Comparison of ENCODE assay signal across 22 cellular contexts in genomic region chr10:35262436-35262835, GRCh38.
DNase-seq lines count a peak whose midpoint lies in the region; ATAC-seq and TF ChIP-seq lines count a peak whose summit lies in the region.
"Had no signal": no experiment of that assay in that cellular context is flagged by ENCODE, and none has a peak within 500 bp of the region (broad histone marks: within the 10 kb centered on the region; RNA-seq: fewer than 3 reads in every experiment).

No MANE protein-coding gene starts in this region.

- CTCF ChIA-PET in activated naive CD4-positive, alpha-beta T cell treated with anti-CD3 and anti-CD28 coated beads for 36 hours (lab: Charles Lee), result no interaction called here

- H3K27me3 Mint-ChIP-seq in osteocyte (ENCODE audit: unreplicated experiment), result no peaks in the 10 kb centered on the region
- H3K27me3 Mint-ChIP-seq in activated naive CD4-positive, alpha-beta T cell treated with anti-CD3 and anti-CD28 coated beads for 36 hours (ENCODE audit: low read depth), result peaks cover 2% of the 10 kb centered on the region

- DNase-seq in GM23248, result peak; percentile 31
- peak; percentile 4 for DNase-seq in MG63
- peak; percentile 11 for DNase-seq in epithelial cell of esophagus (ENCODE audit: low read depth)
- peak; percentile 21 for DNase-seq in osteocyte (ENCODE audit: extremely low spot score, unreplicated experiment)
- no peak for DNase-seq in COR-L47 (lab: John Stamatoyannopoulos, UW)
- no peak for DNase-seq in activated naive CD4-positive, alpha-beta T cell treated with anti-CD3 and anti-CD28 coated beads for 36 hours
- DNase-seq: DMS153, DND-41, GOT3, NCI-H1092, NCI-H1417 treated with DMSO at 0.1 percent for 48 hours, NCI-H1694 treated with DMSO at 0.1 percent for 48 hours, NCI-H2081, NCI-H2227 treated with DMSO at 0.1 percent for 48 hours, NCI-H526 treated with DMSO at 0.1 percent for 48 hours, Peyer's patch, SIG-M5 had no signal

- H3K27ac ChIP-seq in GM23248 (no peak overlapping the region), gastroesophageal sphincter (no peak overlapping the region)
- H3K27ac ChIP-seq: KMS-11, Peyer's patch, SK-N-MC had no signal

- no peak overlapping the region for H3K9ac ChIP-seq in GM23248
- H3K9ac ChIP-seq: KMS-11 had no signal

- no peak for TF ChIP-seq POLR2A in gastroesophageal sphincter (IDR thresholded peaks at IDR 0.05)

- intact Hi-C loops in activated naive CD4-positive, alpha-beta T cell treated with anti-CD3 and anti-CD28 coated beads for 36 hours (cut with micrococcal nuclease), result no loop called here

- H3K9me3 ChIP-seq in GM23248 (ENCODE audit: low read depth) (no peaks in the 10 kb centered on the region), MG63 (peaks cover 5% of the 10 kb centered on the region), gastroesophageal sphincter (peaks cover 0 to 10% (median 0%) of the 10 kb centered on the region in 3 donors)
- H3K9me3 ChIP-seq: HAP-1 had no signal

- TF ChIP-seq EP300 in gastroesophageal sphincter (IDR thresholded peaks at IDR 0.05), result no peak

- H4K20me1 ChIP-seq in GM23248 (ENCODE audit: insufficient read depth), result no peaks in the 10 kb centered on the region

- no peak overlapping the region for H3K4me3 Mint-ChIP-seq in osteocyte (ENCODE audit: unreplicated experiment)
- no peak overlapping the region for H3K4me3 Mint-ChIP-seq in activated naive CD4-positive, alpha-beta T cell treated with anti-CD3 and anti-CD28 coated beads for 36 hours
- H3K4me3 Mint-ChIP-seq: IgD-negative memory B cell had no signal

- H3K36me3 ChIP-seq in GM23248 (ENCODE audit: low read depth) (no peaks in the 10 kb centered on the region), MG63 (no peaks in the 10 kb centered on the region), gastroesophageal sphincter (no peaks in the 10 kb centered on the region)
- H3K36me3 ChIP-seq: HAP-1, Peyer's patch had no signal

- no peak overlapping the region for H2AFZ ChIP-seq in GM23248

- H3K27me3 ChIP-seq in GM23248 (replicated peaks; ENCODE audit: insufficient read depth) (no peaks in the 10 kb centered on the region), MG63 (no peaks in the 10 kb centered on the region), gastroesophageal sphincter (no peaks in the 10 kb centered on the region)
- H3K27me3 ChIP-seq: Peyer's patch had no signal

- in situ Hi-C loops in GM23248 (cut with MboI), result no loop called here

- WGBS in GM23248 (ENCODE audit: low coverage in 1 of 2, low lambda C conversion rate in 2 of 2, missing lambda C conversion rate in 2 of 2), 2 experiments, result 88 to 93% methylated on average over 5 of the region's 5 CpGs
- 90 to 98% methylated on average over 3 to 5 of the region's 5 CpGs for WGBS in gastroesophageal sphincter (ENCODE audit: low coverage in 1 of 2), 2 donors

- H3K27ac Mint-ChIP-seq in osteocyte (ENCODE audit: unreplicated experiment), result no peak overlapping the region
- no peak overlapping the region for H3K27ac Mint-ChIP-seq in activated naive CD4-positive, alpha-beta T cell treated with anti-CD3 and anti-CD28 coated beads for 36 hours
- H3K27ac Mint-ChIP-seq: IgD-negative memory B cell had no signal

- H3K36me3 Mint-ChIP-seq in osteocyte (ENCODE audit: unreplicated experiment), result no peaks in the 10 kb centered on the region
- H3K36me3 Mint-ChIP-seq in activated naive CD4-positive, alpha-beta T cell treated with anti-CD3 and anti-CD28 coated beads for 36 hours (ENCODE audit: low read depth), result peaks cover 2% of the 10 kb centered on the region

- H3K4me3 ChIP-seq in GM23248 (no peak overlapping the region), MG63 (no peak overlapping the region), epithelial cell of esophagus (ENCODE audit: low read length) (no peak overlapping the region), gastroesophageal sphincter (no peak overlapping the region)
- H3K4me3 ChIP-seq: HAP-1, Peyer's patch, SK-N-MC had no signal

- ATAC-seq in gastroesophageal sphincter, result no peak

- H3K4me1 ChIP-seq in GM23248 (ENCODE audit: insufficient read depth) (peaks cover 15% of the 10 kb centered on the region), gastroesophageal sphincter (no peaks in the 10 kb centered on the region)
- H3K4me1 ChIP-seq: HAP-1, Peyer's patch had no signal

- TF ChIP-seq CTCF in epithelial cell of esophagus (IDR thresholded peaks at IDR 0.05; ENCODE audit: insufficient read depth, low read depth, low read length, missing control alignments) (no peak), osteocyte (IDR thresholded peaks at IDR 0.05) (no peak), gastroesophageal sphincter (IDR thresholded peaks at IDR 0.05) (no peak)

- no peaks in the 10 kb centered on the region for H3K79me2 ChIP-seq in GM23248 (ENCODE audit: insufficient read depth)

- peaks cover 14% of the 10 kb centered on the region for H3F3A ChIP-seq in GM23248 (ENCODE audit: insufficient read depth)

- peaks cover 6% of the 10 kb centered on the region for H3K9me3 Mint-ChIP-seq in osteocyte (ENCODE audit: unreplicated experiment)
- H3K9me3 Mint-ChIP-seq in activated naive CD4-positive, alpha-beta T cell treated with anti-CD3 and anti-CD28 coated beads for 36 hours, result peaks cover 8% of the 10 kb centered on the region

- peaks cover 3% of the 10 kb centered on the region for H3K4me1 Mint-ChIP-seq in osteocyte (ENCODE audit: unreplicated experiment)
- peaks cover 3% of the 10 kb centered on the region for H3K4me1 Mint-ChIP-seq in activated naive CD4-positive, alpha-beta T cell treated with anti-CD3 and anti-CD28 coated beads for 36 hours (ENCODE audit: low read depth)

- H3K4me2 ChIP-seq in GM23248 (ENCODE audit: unreplicated experiment), result no peak overlapping the region
- H3K4me2 ChIP-seq: KMS-11 had no signal

- no peaks in the 10 kb centered on the region for H3K9me2 ChIP-seq in GM23248 (ENCODE audit: insufficient read depth)

Comparison
In these comparisons a context has a peak if more than half of its experiments do, and no peak if none do; other contexts are left out.
1. DNase-seq: peak in GM23248 (single experiment), MG63 (single experiment), epithelial cell of esophagus (single experiment) and osteocyte (single experiment); none in COR-L47 (single experiment) and activated naive CD4-positive, alpha-beta T cell treated with anti-CD3 and anti-CD28 coated beads for 36 hours (single experiment).